Comparison of ENCODE assay signal across 15 cellular contexts in genomic region chr3:15280853-15281532, GRCh38. TPM values are rescaled to one million over a fixed set of nuclear protein-coding genes. Genes with fewer than 3 reads are reported as not detected.
DNase-seq lines count a peak whose midpoint lies in the region; ATAC-seq and TF ChIP-seq lines count a peak whose summit lies in the region.
"Had no signal": no experiment of that assay in that cellular context is flagged by ENCODE, and none has a peak within 500 bp of the region (broad histone marks: within the 10 kb centered on the region; RNA-seq: fewer than 3 reads in every experiment).

No MANE protein-coding gene starts in this region.

- H3K27me3 ChIP-seq in RWPE2 (ENCODE audit: insufficient read depth, poor library complexity, severe bottlenecking) = no peaks in the 10 kb centered on the region

- H3K4me3 Mint-ChIP-seq in CD14-positive monocyte (peak overlapping the region in 1 of 2 donors; percentile 36), natural killer cell (peak overlapping the region; percentile 53)
- H3K4me3 Mint-ChIP-seq in activated T-cell treated with anti-CD3 and anti-CD28 coated beads, Interleukin-2, amount 50 U/mL, for 24 hours = no peak overlapping the region
- H3K4me3 Mint-ChIP-seq: T-helper 1 cell treated with Interleukin-12 subunit alpha and Interleukin-12 subunit beta and Interleukin-4 antibody, amounts not matched to agents 30 μg/mL and 1 μg/mL, for 36 hours had no signal

- H3K27ac ChIP-seq in RWPE2 (ENCODE audit: poor library complexity, severe bottlenecking) = no peak overlapping the region
- H3K27ac ChIP-seq: KMS-11, prostate gland had no signal

- intact Hi-C loops in CD14-positive monocyte (cut with micrococcal nuclease) (no loop called here), natural killer cell (cut with micrococcal nuclease) (no loop called here)

- peaks cover 69% of the 10 kb centered on the region in 2 donors for H3K36me3 Mint-ChIP-seq in CD14-positive monocyte
- H3K36me3 Mint-ChIP-seq in natural killer cell = no peaks in the 10 kb centered on the region
- H3K36me3 Mint-ChIP-seq in activated T-cell treated with anti-CD3 and anti-CD28 coated beads, Interleukin-2, amount 50 U/mL, for 24 hours (ENCODE audit: low read depth) = no peaks in the 10 kb centered on the region

- ATAC-seq in RWPE2 (ENCODE audit: low read depth) (0 out of 3 replicates have a peak, but pooled peaks have one; percentile 19), natural killer cell (no peak), GM19452 (IDR thresholded peaks at IDR 0.05; ENCODE audit: unreplicated experiment) (no peak)
- ATAC-seq: left cardiac atrium; stimulated activated naive CD8-positive, alpha-beta T cell treated with anti-CD3 and anti-CD28 coated beads, Interleukin-15, Interleukin-2, amounts not matched to agents 100 U/mL and 50 U/mL, for 24 hours had no signal

- DNase-seq in CD14-positive monocyte (ENCODE audit: low spot score) = peak; percentile 19
- no peak for DNase-seq in RWPE2 (ENCODE audit: low spot score)
- peak; percentile 45 for DNase-seq in globus pallidus (ENCODE audit: low spot score)
- DNase-seq in natural killer cell = no peak
- no peak for DNase-seq in NCI-H1092 (lab: John Stamatoyannopoulos, UW)
- DNase-seq in GM19238 (ENCODE audit: insufficient read length, low spot score) = no peak
- DNase-seq in activated T-cell treated with anti-CD3 and anti-CD28 coated beads, Interleukin-2, amount 50 U/mL, for 24 hours = no peak
- DNase-seq: activated CD4-positive, CD25-positive, alpha-beta regulatory T cell; dermis blood vessel endothelial cell; left cardiac atrium; stimulated activated naive CD8-positive, alpha-beta T cell treated with anti-CD3 and anti-CD28 coated beads, Interleukin-15, Interleukin-2, amounts not matched to agents 100 U/mL and 50 U/mL, for 24 hours had no signal

- TF ChIP-seq CTCF in CD14-positive monocyte (IDR thresholded peaks at IDR 0.05) = no peak
- no peak for TF ChIP-seq CTCF in RWPE2 (IDR thresholded peaks at IDR 0.05; ENCODE audit: poor library complexity, severe bottlenecking)
- no peak for TF ChIP-seq CTCF in natural killer cell (IDR thresholded peaks at IDR 0.05)

- H3K4me1 ChIP-seq in RWPE2 (ENCODE audit: insufficient read depth, poor library complexity, severe bottlenecking) = peaks cover 2% of the 10 kb centered on the region
- H3K4me1 ChIP-seq: prostate gland had no signal

- H3K36me3 ChIP-seq in RWPE2 (ENCODE audit: low read depth) = no peaks in the 10 kb centered on the region
- H3K36me3 ChIP-seq: prostate gland had no signal

- peaks cover 23% of the 10 kb centered on the region for H3K4me1 Mint-ChIP-seq in CD14-positive monocyte
- peaks cover 93 to 97% of the 10 kb centered on the region in 2 donors for H3K4me1 Mint-ChIP-seq in natural killer cell
- H3K4me1 Mint-ChIP-seq in activated T-cell treated with anti-CD3 and anti-CD28 coated beads, Interleukin-2, amount 50 U/mL, for 24 hours (ENCODE audit: low read depth) = peaks cover 63% of the 10 kb centered on the region

- H3K27me3 Mint-ChIP-seq in CD14-positive monocyte (ENCODE audit: low read depth in 3 of 3) = peaks cover 0 to 6% (median 4%) of the 10 kb centered on the region in 3 donors
- H3K27me3 Mint-ChIP-seq in natural killer cell (ENCODE audit: low read depth in 2 of 2) = no peaks in the 10 kb centered on the region
- H3K27me3 Mint-ChIP-seq in activated T-cell treated with anti-CD3 and anti-CD28 coated beads, Interleukin-2, amount 50 U/mL, for 24 hours = no peaks in the 10 kb centered on the region

- H3K27ac Mint-ChIP-seq in CD14-positive monocyte = no peak overlapping the region
- H3K27ac Mint-ChIP-seq in natural killer cell = peak overlapping the region; percentile 80 to 92
- H3K27ac Mint-ChIP-seq in activated T-cell treated with anti-CD3 and anti-CD28 coated beads, Interleukin-2, amount 50 U/mL, for 24 hours = no peak overlapping the region
- H3K27ac Mint-ChIP-seq: T-helper 1 cell treated with Interleukin-12 subunit alpha and Interleukin-12 subunit beta and Interleukin-4 antibody, amounts not matched to agents 30 μg/mL and 1 μg/mL, for 36 hours had no signal

- H3K9me3 Mint-ChIP-seq in CD14-positive monocyte (no peaks in the 10 kb centered on the region), natural killer cell (no peaks in the 10 kb centered on the region)
- H3K9me3 Mint-ChIP-seq in activated T-cell treated with anti-CD3 and anti-CD28 coated beads, Interleukin-2, amount 50 U/mL, for 24 hours = no peaks in the 10 kb centered on the region
- H3K9me3 Mint-ChIP-seq: T-helper 1 cell treated with Interleukin-12 subunit alpha and Interleukin-12 subunit beta and Interleukin-4 antibody, amounts not matched to agents 30 μg/mL and 1 μg/mL, for 36 hours had no signal

- H3K4me3 ChIP-seq in RWPE2 (ENCODE audit: severe bottlenecking) = no peak overlapping the region
- H3K4me3 ChIP-seq: prostate gland had no signal

- no peaks in the 10 kb centered on the region for H3K9me3 ChIP-seq in RWPE2 (ENCODE audit: severe bottlenecking)
- H3K9me3 ChIP-seq: prostate gland had no signal

RNA-seq across cellular contexts. Expression of gene SH3BP5, which starts 51.4 kb away (rescaled TPM):
- polyA plus RNA-seq in CD14-positive monocyte = 10 to 100 TPM; 10.7 to 22.8 TPM
- 100 to 1,000 TPM in 1 of 3 donors, 10 to 100 TPM in 2; 89.4 to 129 (median 91.0) TPM for total RNA-seq in natural killer cell

Comparison
In these comparisons a context has a peak if more than half of its experiments do, and no peak if none do; other contexts are left out.
1. DNase-seq: peak in CD14-positive monocyte (single experiment) and globus pallidus (single experiment); none in RWPE2 (single experiment), natural killer cell (single experiment), NCI-H1092 (single experiment), GM19238 (single experiment) and activated T-cell treated with anti-CD3 and anti-CD28 coated beads, Interleukin-2, amount 50 U/mL, for 24 hours (single experiment).
2. H3K27ac Mint-ChIP-seq: peak in natural killer cell (2 of 2); none in CD14-positive monocyte (0 of 7) and activated T-cell treated with anti-CD3 and anti-CD28 coated beads, Interleukin-2, amount 50 U/mL, for 24 hours (single experiment).